ENCODE assay signal across 23 cellular contexts in the genomic region with DNA sequence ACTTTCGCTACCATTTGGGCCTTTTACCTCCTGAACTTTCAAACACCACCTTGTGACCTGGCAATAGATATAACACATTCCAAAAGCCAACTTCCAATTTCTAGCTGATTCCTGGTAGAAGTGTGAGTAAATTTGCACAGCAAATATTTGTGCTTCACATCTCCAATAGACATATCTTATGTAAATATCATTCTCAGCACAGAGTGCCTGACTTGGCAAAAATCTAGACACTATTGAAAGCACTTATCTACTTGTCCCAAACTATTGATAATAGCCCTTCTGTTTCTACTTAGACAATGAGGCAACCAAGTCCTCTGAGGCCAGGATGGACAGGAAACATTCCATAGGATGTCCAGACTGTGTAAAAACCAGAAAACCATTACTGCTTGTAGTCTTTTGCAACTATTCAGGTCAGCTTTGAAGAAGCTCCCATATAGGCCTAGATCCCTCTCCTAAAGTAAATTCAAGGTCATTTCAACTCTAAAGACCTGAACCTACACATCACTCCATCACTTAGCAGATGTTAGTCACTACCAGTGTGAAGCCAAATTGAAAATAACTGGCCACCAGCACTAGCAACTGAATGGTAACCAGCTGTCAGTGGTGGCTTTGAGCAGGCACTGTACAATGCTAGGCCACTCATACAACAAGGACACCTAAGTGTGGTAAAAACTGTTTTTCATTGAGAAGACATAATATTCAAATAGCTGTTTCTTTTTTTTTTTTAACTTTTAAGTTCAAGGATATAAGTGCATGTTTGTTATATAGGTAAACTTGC.
"Had no signal": no experiment of that assay in that cellular context is flagged by ENCODE, and none has a peak within 500 bp of the region (broad histone marks: within the 10 kb centered on the region; RNA-seq: fewer than 3 reads in every experiment).

No MANE protein-coding gene starts in this region.

- H3K9me3 ChIP-seq: breast epithelium, gastrocnemius medialis, left ventricle myocardium inferior, right atrium auricular region, suprapubic skin had no signal

- H3K27me3 Mint-ChIP-seq: natural killer cell treated with Interleukin-12 subunit alpha and Interleukin-12 subunit beta and Interleukin-15 and Interleukin-18, amount 100 ng/mL, for 72 hours; type B pancreatic cell had no signal

- H3K4me3 Mint-ChIP-seq: memory B cell; natural killer cell treated with Interleukin-12 subunit alpha and Interleukin-12 subunit beta and Interleukin-15 and Interleukin-18, amount 100 ng/mL, for 72 hours; type B pancreatic cell had no signal

- H3K4me3 ChIP-seq: breast epithelium, gastrocnemius medialis, left ventricle myocardium inferior, right atrium auricular region, skin epidermis, suprapubic skin had no signal

- H3K36me3 ChIP-seq: breast epithelium, gastrocnemius medialis, left ventricle myocardium inferior, right atrium auricular region, suprapubic skin had no signal

- ATAC-seq: gastrocnemius medialis; natural killer cell treated with Interleukin-12 subunit alpha and Interleukin-12 subunit beta and Interleukin-15 and Interleukin-18, amount 100 ng/mL, for 72 hours; stimulated activated naive CD8-positive, alpha-beta T cell treated with anti-CD3 and anti-CD28 coated beads, Interleukin-15, Interleukin-2, amounts not matched to agents 100 U/mL and 50 U/mL, for 24 hours had no signal

- H3K36me3 Mint-ChIP-seq: memory B cell; natural killer cell treated with Interleukin-12 subunit alpha and Interleukin-12 subunit beta and Interleukin-15 and Interleukin-18, amount 100 ng/mL, for 72 hours had no signal

- H3K27ac Mint-ChIP-seq: memory B cell; natural killer cell treated with Interleukin-12 subunit alpha and Interleukin-12 subunit beta and Interleukin-15 and Interleukin-18, amount 100 ng/mL, for 72 hours; progenitor cell of endocrine pancreas; type B pancreatic cell had no signal

- H3K27ac ChIP-seq: breast epithelium, epithelial cell of prostate, gastrocnemius medialis, left ventricle myocardium inferior, right atrium auricular region, skin epidermis, suprapubic skin had no signal

- DNase-seq: activated CD4-positive, alpha-beta T cell treated with anti-CD3 and anti-CD28 coated beads for 1 hour; activated CD4-positive, alpha-beta T cell treated with anti-CD3 and anti-CD28 coated beads, Interleukin-2, amount 50 U/mL, for 4 hours; activated naive CD4-positive, alpha-beta T cell treated with Interleukin-2 at 50 U/mL for 16 hours; activated T-cell treated with anti-CD3 and anti-CD28 coated beads for 4 hours; aorta; cerebellar nuclear complex; effector CD8-positive, alpha-beta T cell; gastrocnemius medialis; islet precursor cell; left ventricle myocardium inferior; occipital lobe; stimulated activated naive CD8-positive, alpha-beta T cell treated with anti-CD3 and anti-CD28 coated beads, Interleukin-15, Interleukin-2, amounts not matched to agents 100 U/mL and 50 U/mL, for 24 hours; T-helper 1 cell; T1000 had no signal

- H3K9me3 Mint-ChIP-seq: memory B cell, type B pancreatic cell had no signal

- H3K4me1 Mint-ChIP-seq: memory B cell had no signal

- H3K4me1 ChIP-seq: breast epithelium, left ventricle myocardium inferior, right atrium auricular region had no signal
